Comparison of ENCODE assay signal across 26 cellular contexts in genomic region chr6:66199146-66199545, GRCh38.
"Had no signal": no experiment of that assay in that cellular context is flagged by ENCODE, and none has a peak within 500 bp of the region (broad histone marks: within the 10 kb centered on the region; RNA-seq: fewer than 3 reads in every experiment).

No MANE protein-coding gene starts in this region.

- H3K36me3 ChIP-seq: left lung, lower lobe of right lung, pancreas, prostate gland, thyroid gland, transverse colon, upper lobe of left lung, vagina had no signal

- ATAC-seq: left colon; left lung; lower lobe of right lung; naive thymus-derived CD8-positive, alpha-beta T cell; pancreas; right cardiac atrium; sciatic nerve; stimulated activated memory B cell treated with anti-CD40 and anti-IgM and Interleukin-4, amounts not matched to agents 10 μg/mL and 1 μg/mL and 100 μg/mL, for 72 hours; stimulated activated naive CD8-positive, alpha-beta T cell treated with anti-CD3 and anti-CD28 coated beads, Interleukin-15, amount 100 ng/mL, for 72 hours had no signal

- H3K4me1 ChIP-seq: left lung, lower lobe of right lung, pancreas, prostate gland, testis, thyroid gland, transverse colon, upper lobe of left lung, vagina had no signal

- DNase-seq: hippocampal formation; kidney glomerular epithelial cell; left colon; left lung; lower lobe of right lung; mammary epithelial cell; mesenchymal stem cell; naive thymus-derived CD8-positive, alpha-beta T cell; nucleus accumbens; pancreas; posterior cingulate gyrus; retina; right cardiac atrium; stimulated activated CD4-positive, alpha-beta T cell treated with anti-CD3 and anti-CD28 coated beads, Interleukin-4, amount 100 ng/mL, for 4 hours; stimulated activated CD8-positive, alpha-beta memory T cell treated with anti-CD3 and anti-CD28 coated beads, Interleukin-4, amount 100 ng/mL, for 48 hours; stimulated activated naive CD4-positive, alpha-beta T cell treated with Interleukin-2 at 50 U/mL for 16 hours; stimulated activated naive CD8-positive, alpha-beta T cell treated with anti-CD3 and anti-CD28 coated beads, Interleukin-15, amount 100 ng/mL, for 72 hours; testis; thyroid gland; transverse colon; upper lobe of left lung had no signal

- H3K9me3 ChIP-seq: lower lobe of right lung, pancreas, prostate gland, testis, thyroid gland, upper lobe of left lung, vagina had no signal

- H3K27ac ChIP-seq: left lung, lower lobe of right lung, pancreas, prostate gland, skin epidermis, testis, thyroid gland, transverse colon, upper lobe of left lung, vagina had no signal

- H3K27me3 ChIP-seq: left lung, pancreas, testis, thyroid gland, transverse colon, upper lobe of left lung, vagina had no signal

- H3K4me3 ChIP-seq: left lung, lower lobe of right lung, pancreas, prostate gland, skin epidermis, testis, thyroid gland, transverse colon, upper lobe of left lung, vagina had no signal
